In genomic region chr4:63296773-63297172, GRCh38 we compare ENCODE assay signal across 17 cellular contexts.
DNase-seq lines count a peak whose midpoint lies in the region; ATAC-seq and TF ChIP-seq lines count a peak whose summit lies in the region.
"Had no signal": no experiment of that assay in that cellular context is flagged by ENCODE, and none has a peak within 500 bp of the region (broad histone marks: within the 10 kb centered on the region; RNA-seq: fewer than 3 reads in every experiment).

No MANE protein-coding gene starts in this region.

- ATAC-seq in GM18870 (IDR thresholded peaks at IDR 0.05; ENCODE audit: unreplicated experiment) = no peak
- no peak for ATAC-seq in activated naive CD4-positive, alpha-beta T cell treated with anti-CD3 and anti-CD28 coated beads, Interleukin-2, amount 50 U/mL, for 72 hours
- ATAC-seq: activated CD8-positive, alpha-beta T cell treated with anti-CD3 and anti-CD28 coated beads, Interleukin-2, amount 10 ng/mL, durations not matched to agents 7 days and 5 days; stimulated activated naive B cell treated with anti-CD40 and anti-IgM and Interleukin-4, amounts not matched to agents 10 μg/mL and 1 μg/mL and 100 μg/mL, for 72 hours; T-helper 17 cell had no signal

- H3K27ac ChIP-seq in smooth muscle cell (ENCODE audit: low read depth) = no peak overlapping the region
- H3K27ac ChIP-seq in vagina = no peak overlapping the region
- H3K27ac ChIP-seq: esophagus muscularis mucosa had no signal

- H3K4me2 ChIP-seq in smooth muscle cell = no peak overlapping the region

- TF ChIP-seq CTCF in choroid plexus epithelial cell (conservative IDR thresholded peaks at IDR 0.05; ENCODE audit: low read depth, low read length) (no peak), smooth muscle cell (IDR thresholded peaks at IDR 0.05; ENCODE audit: borderline replicate concordance, insufficient read depth, poor library complexity, severe bottlenecking) (peak; percentile 12), vagina (IDR thresholded peaks at IDR 0.05) (no peak)

- H3K79me2 ChIP-seq in smooth muscle cell (ENCODE audit: low read depth) = no peaks in the 10 kb centered on the region

- H3F3A ChIP-seq in smooth muscle cell (ENCODE audit: low read depth) = no peaks in the 10 kb centered on the region

- no peak overlapping the region for H2AFZ ChIP-seq in smooth muscle cell (ENCODE audit: low read depth)

- H3K27ac Mint-ChIP-seq in activated naive CD4-positive, alpha-beta T cell treated with anti-CD3 and anti-CD28 coated beads, Interleukin-2, amount 50 U/mL, for 72 hours = no peak overlapping the region
- H3K27ac Mint-ChIP-seq: activated CD8-positive, alpha-beta T cell treated with anti-CD3 and anti-CD28 coated beads, Interleukin-2, amount 10 ng/mL, durations not matched to agents 7 days and 5 days; mesothelial cell of epicardium; stimulated activated naive B cell treated with anti-CD40 and anti-IgM and Interleukin-4, amounts not matched to agents 10 μg/mL and 1 μg/mL and 100 μg/mL, for 72 hours; T-helper 17 cell had no signal

- WGBS in smooth muscle cell (ENCODE audit: low lambda C conversion rate) = 32% methylated on average over 1 of the region's 1 CpG

- H3K4me3 ChIP-seq in choroid plexus epithelial cell (ENCODE audit: low read depth, low read length) (no peak overlapping the region), smooth muscle cell (no peak overlapping the region), vagina (no peak overlapping the region)
- H3K4me3 ChIP-seq: esophagus muscularis mucosa had no signal

- no peaks in the 10 kb centered on the region for H3K36me3 ChIP-seq in smooth muscle cell (ENCODE audit: low read depth)
- H3K36me3 ChIP-seq in vagina = no peaks in the 10 kb centered on the region
- H3K36me3 ChIP-seq: esophagus muscularis mucosa had no signal

- H4K20me1 ChIP-seq in smooth muscle cell (ENCODE audit: low read depth) = no peaks in the 10 kb centered on the region

- DNase-seq in SHP77 treated with DMSO at 0.1 percent for 48 hours (lab: John Stamatoyannopoulos, UW) (peak; percentile 3), SHP77 (lab: John Stamatoyannopoulos, UW) (no peak), NCI-H146 (lab: John Stamatoyannopoulos, UW) (peak; percentile 25), choroid plexus epithelial cell (ENCODE audit: low read depth) (peak; percentile 7), smooth muscle cell (lab: John Stamatoyannopoulos, UW; ENCODE audit: unreplicated experiment) (no peak), vagina (ENCODE audit: extremely low spot score in 2 of 2) (no peak)
- DNase-seq in activated naive CD4-positive, alpha-beta T cell treated with anti-CD3 and anti-CD28 coated beads, Interleukin-2, amount 50 U/mL, for 72 hours (ENCODE audit: low spot score in 2 of 2) = no peak
- DNase-seq: activated CD8-positive, alpha-beta T cell treated with anti-CD3 and anti-CD28 coated beads, Interleukin-2, amount 10 ng/mL, durations not matched to agents 7 days and 5 days; activated naive CD4-positive, alpha-beta T cell; EL; NCI-H774; stimulated activated CD4-positive, alpha-beta T cell treated with anti-CD3 and anti-CD28 coated beads, Interleukin-2, amount 100 ng/mL, for 24 hours; stimulated activated naive B cell treated with anti-CD40 and anti-IgM and Interleukin-4, amounts not matched to agents 10 μg/mL and 1 μg/mL and 100 μg/mL, for 72 hours; T-helper 17 cell had no signal

- H3K36me3 Mint-ChIP-seq in activated naive CD4-positive, alpha-beta T cell treated with anti-CD3 and anti-CD28 coated beads, Interleukin-2, amount 50 U/mL, for 72 hours = no peaks in the 10 kb centered on the region
- H3K36me3 Mint-ChIP-seq: mesothelial cell of epicardium; stimulated activated naive B cell treated with anti-CD40 and anti-IgM and Interleukin-4, amounts not matched to agents 10 μg/mL and 1 μg/mL and 100 μg/mL, for 72 hours had no signal

- H3K27me3 ChIP-seq in smooth muscle cell (ENCODE audit: low read depth) (no peaks in the 10 kb centered on the region), vagina (no peaks in the 10 kb centered on the region)
- H3K27me3 ChIP-seq: esophagus muscularis mucosa had no signal

- intact Hi-C loops in vagina (cut with DNase I) = no loop called here

- H3K9me3 ChIP-seq in smooth muscle cell (replicated peaks; ENCODE audit: low read depth) (no peaks in the 10 kb centered on the region), vagina (no peaks in the 10 kb centered on the region)
- H3K9me3 ChIP-seq: esophagus muscularis mucosa had no signal

- no peaks in the 10 kb centered on the region for H3K4me1 ChIP-seq in smooth muscle cell (ENCODE audit: low read depth)
- no peaks in the 10 kb centered on the region for H3K4me1 ChIP-seq in vagina
- H3K4me1 ChIP-seq: esophagus muscularis mucosa had no signal

- TF ChIP-seq POLR2A in vagina (IDR thresholded peaks at IDR 0.05) = no peak

- H3K9me3 Mint-ChIP-seq in activated naive CD4-positive, alpha-beta T cell treated with anti-CD3 and anti-CD28 coated beads, Interleukin-2, amount 50 U/mL, for 72 hours = peaks cover 5 to 10% of the 10 kb centered on the region in 2 donors

- no peak overlapping the region for H3K9ac ChIP-seq in smooth muscle cell (ENCODE audit: low read depth)

Comparison
In these comparisons a context has a peak if more than half of its experiments do, and no peak if none do; other contexts are left out.
1. DNase-seq: peak in SHP77 treated with DMSO at 0.1 percent for 48 hours (single experiment), NCI-H146 (single experiment) and choroid plexus epithelial cell (single experiment); none in SHP77 (0 of 2), smooth muscle cell (single experiment), activated naive CD4-positive, alpha-beta T cell treated with anti-CD3 and anti-CD28 coated beads, Interleukin-2, amount 50 U/mL, for 72 hours (0 of 2) and vagina (0 of 2).